In genomic region chr5:173090626-173091025, GRCh38 we compare ENCODE assay signal across 30 cellular contexts. TPM values are rescaled to one million over a fixed set of nuclear protein-coding genes. Genes with fewer than 3 reads are reported as not detected.
DNase-seq lines count a peak whose midpoint lies in the region; ATAC-seq and TF ChIP-seq lines count a peak whose summit lies in the region.
"Had no signal": no experiment of that assay in that cellular context is flagged by ENCODE, and none has a peak within 500 bp of the region (broad histone marks: within the 10 kb centered on the region; RNA-seq: fewer than 3 reads in every experiment).

No MANE protein-coding gene starts in this region.

- H3K27ac Mint-ChIP-seq in activated naive CD4-positive, alpha-beta T cell treated with anti-CD3 and anti-CD28 coated beads, Interleukin-2, amount 50 U/mL, for 72 hours: peak overlapping the region; percentile 16 to 21
- H3K27ac Mint-ChIP-seq in activated naive CD4-positive, alpha-beta T cell treated with anti-CD3 and anti-CD28 coated beads for 36 hours: no peak overlapping the region
- peak overlapping the region; percentile 2 for H3K27ac Mint-ChIP-seq in central memory CD8-positive, alpha-beta T cell (ENCODE audit: low read depth)
- H3K27ac Mint-ChIP-seq in stimulated activated naive B cell treated with anti-CD40 and anti-IgM and Interleukin-4, amounts not matched to agents 10 μg/mL and 1 μg/mL and 100 μg/mL, for 72 hours: peak overlapping the region; percentile 1
- H3K27ac Mint-ChIP-seq: B cell; H9; T-helper 1 cell treated with Interleukin-12 subunit alpha and Interleukin-12 subunit beta and Interleukin-4 antibody, amounts not matched to agents 30 μg/mL and 1 μg/mL, for 36 hours had no signal

- H3K27me3 ChIP-seq in SJCRH30: no peaks in the 10 kb centered on the region
- H3K27me3 ChIP-seq: body of pancreas, gastroesophageal sphincter had no signal

- H2AFZ ChIP-seq in OCI-LY7 (ENCODE audit: low read length): no peak overlapping the region

- no peaks in the 10 kb centered on the region for H3K4me1 ChIP-seq in OCI-LY7 (ENCODE audit: insufficient read depth, low read length, poor library complexity, severe bottlenecking)
- peaks cover 15% of the 10 kb centered on the region for H3K4me1 ChIP-seq in SJCRH30

- no peak overlapping the region for H3K4me2 ChIP-seq in OCI-LY7 (ENCODE audit: low read length)

- no peak overlapping the region for H3K4me3 Mint-ChIP-seq in activated naive CD4-positive, alpha-beta T cell treated with anti-CD3 and anti-CD28 coated beads for 36 hours
- H3K4me3 Mint-ChIP-seq in central memory CD8-positive, alpha-beta T cell: no peak overlapping the region
- no peak overlapping the region for H3K4me3 Mint-ChIP-seq in stimulated activated naive B cell treated with anti-CD40 and anti-IgM and Interleukin-4, amounts not matched to agents 10 μg/mL and 1 μg/mL and 100 μg/mL, for 72 hours
- H3K4me3 Mint-ChIP-seq: B cell; H9; neural crest cell; stimulated activated naive CD8-positive, alpha-beta T cell treated with anti-CD3 and anti-CD28 coated beads, Interleukin-15, amount 100 ng/mL, for 72 hours; T-helper 1 cell treated with Interleukin-12 subunit alpha and Interleukin-12 subunit beta and Interleukin-4 antibody, amounts not matched to agents 30 μg/mL and 1 μg/mL, for 36 hours had no signal

- TSS peak; percentile 67 for BruUV-seq in OCI-LY7 (replicated peaks; lab: Mats Ljungman, UMichigan)

- no peaks in the 10 kb centered on the region for H3K9me3 Mint-ChIP-seq in activated naive CD4-positive, alpha-beta T cell treated with anti-CD3 and anti-CD28 coated beads, Interleukin-2, amount 50 U/mL, for 72 hours
- no peaks in the 10 kb centered on the region for H3K9me3 Mint-ChIP-seq in activated naive CD4-positive, alpha-beta T cell treated with anti-CD3 and anti-CD28 coated beads for 36 hours
- H3K9me3 Mint-ChIP-seq in central memory CD8-positive, alpha-beta T cell: no peaks in the 10 kb centered on the region
- no peaks in the 10 kb centered on the region for H3K9me3 Mint-ChIP-seq in stimulated activated naive B cell treated with anti-CD40 and anti-IgM and Interleukin-4, amounts not matched to agents 10 μg/mL and 1 μg/mL and 100 μg/mL, for 72 hours
- H3K9me3 Mint-ChIP-seq: H9; neural crest cell; stimulated activated naive CD8-positive, alpha-beta T cell treated with anti-CD3 and anti-CD28 coated beads, Interleukin-15, amount 100 ng/mL, for 72 hours; T-helper 1 cell treated with Interleukin-12 subunit alpha and Interleukin-12 subunit beta and Interleukin-4 antibody, amounts not matched to agents 30 μg/mL and 1 μg/mL, for 36 hours had no signal

- no peaks in the 10 kb centered on the region for H3K79me2 ChIP-seq in OCI-LY7 (ENCODE audit: insufficient read depth, low read depth, low read length)

- H4K20me1 ChIP-seq in OCI-LY7 (ENCODE audit: insufficient read depth, low read length): no peaks in the 10 kb centered on the region

- peak in 1 of 2 donors; percentile 12 for DNase-seq in activated naive CD4-positive, alpha-beta T cell treated with anti-CD3 and anti-CD28 coated beads, Interleukin-2, amount 50 U/mL, for 72 hours (ENCODE audit: low spot score in 2 of 2)
- DNase-seq in activated naive CD4-positive, alpha-beta T cell treated with anti-CD3 and anti-CD28 coated beads for 36 hours: no peak
- DNase-seq in OCI-LY7 (ENCODE audit: low spot score) (no peak), SJCRH30 (no peak), hypothalamus (lab: John Stamatoyannopoulos, UW) (no peak)
- no peak for DNase-seq in central memory CD8-positive, alpha-beta T cell (ENCODE audit: low spot score in 2 of 2)
- DNase-seq in stimulated activated naive B cell treated with anti-CD40 and anti-IgM and Interleukin-4, amounts not matched to agents 10 μg/mL and 1 μg/mL and 100 μg/mL, for 72 hours: no peak
- DNase-seq: ACHN; activated gamma-delta T cell; body of pancreas; cerebellar nuclear complex; COR-L47; DMS53; H9; KG1; lower lobe of right lung; MM.1S; mucosa of descending colon; NCI-H1105 treated with DMSO at 0.1 percent for 48 hours; NCI-H187 treated with DMSO at 0.1 percent for 48 hours; NCI-H510A treated with DMSO at 0.1 percent for 48 hours; small intestine; stimulated activated CD4-positive, alpha-beta T cell treated with anti-CD3 and anti-CD28 coated beads, Interleukin-1b, Interleukin-23, amount 100 ng/mL, for 48 hours; stimulated activated naive CD8-positive, alpha-beta T cell treated with anti-CD3 and anti-CD28 coated beads, Interleukin-15, amount 100 ng/mL, for 72 hours had no signal

- POLR2A ChIA-PET in OCI-LY7 (lab: Charles Lee): no interaction called here

- CTCF ChIA-PET in activated naive CD4-positive, alpha-beta T cell treated with anti-CD3 and anti-CD28 coated beads for 36 hours (lab: Charles Lee): interaction anchor here (0.7 kb wide), 1 partner anchor 21 kb away, joined by 3 read pairs; no protein-coding TSS in a partner anchor
- CTCF ChIA-PET in OCI-LY7 (lab: Charles Lee; ENCODE audit: unreplicated experiment): no interaction called here

- H3K36me3 ChIP-seq in OCI-LY7 (ENCODE audit: insufficient read depth, low read length) (no peaks in the 10 kb centered on the region), SJCRH30 (no peaks in the 10 kb centered on the region)

- H3K4me3 ChIP-seq in OCI-LY7 (ENCODE audit: low read depth, low read length, poor library complexity, severe bottlenecking) (no peak overlapping the region), SJCRH30 (no peak overlapping the region)
- H3K4me3 ChIP-seq: body of pancreas, gastroesophageal sphincter, lower lobe of right lung, mucosa of descending colon, SK-N-MC, thoracic aorta had no signal

- no peak for TF ChIP-seq CTCF in OCI-LY7 (conservative IDR thresholded peaks at IDR 0.05; ENCODE audit: low read length)

- ATAC-seq in activated naive CD4-positive, alpha-beta T cell treated with anti-CD3 and anti-CD28 coated beads, Interleukin-2, amount 50 U/mL, for 72 hours: peak; percentile 52 to 92
- ATAC-seq in central memory CD8-positive, alpha-beta T cell (replicated peaks; ENCODE audit: extremely low read depth, poor library complexity, severe bottlenecking): no peak
- ATAC-seq in stimulated activated naive B cell treated with anti-CD40 and anti-IgM and Interleukin-4, amounts not matched to agents 10 μg/mL and 1 μg/mL and 100 μg/mL, for 72 hours (replicated peaks): no peak
- ATAC-seq: body of pancreas; gastroesophageal sphincter; lower lobe of right lung; mucosa of descending colon; stimulated activated naive CD8-positive, alpha-beta T cell treated with anti-CD3 and anti-CD28 coated beads, Interleukin-15, amount 100 ng/mL, for 72 hours had no signal

- H3K9me2 ChIP-seq in OCI-LY7 (ENCODE audit: insufficient read depth, low read length): no peaks in the 10 kb centered on the region

- H3K9me3 ChIP-seq in OCI-LY7 (ENCODE audit: low read length): no peaks in the 10 kb centered on the region
- no peaks in the 10 kb centered on the region for H3K9me3 ChIP-seq in SJCRH30 (replicated peaks)
- H3K9me3 ChIP-seq: body of pancreas, gastroesophageal sphincter, lower lobe of right lung, mucosa of descending colon, thoracic aorta had no signal

- H3K4me1 Mint-ChIP-seq in activated naive CD4-positive, alpha-beta T cell treated with anti-CD3 and anti-CD28 coated beads for 36 hours (ENCODE audit: low read depth): peaks cover 33% of the 10 kb centered on the region
- H3K4me1 Mint-ChIP-seq in central memory CD8-positive, alpha-beta T cell: peaks cover 28% of the 10 kb centered on the region
- H3K4me1 Mint-ChIP-seq in stimulated activated naive B cell treated with anti-CD40 and anti-IgM and Interleukin-4, amounts not matched to agents 10 μg/mL and 1 μg/mL and 100 μg/mL, for 72 hours: peaks cover 12 to 19% of the 10 kb centered on the region in 2 donors
- H3K4me1 Mint-ChIP-seq: H9, neural crest cell had no signal

- H3K27me3 Mint-ChIP-seq in activated naive CD4-positive, alpha-beta T cell treated with anti-CD3 and anti-CD28 coated beads for 36 hours (ENCODE audit: low read depth): no peaks in the 10 kb centered on the region
- H3K27me3 Mint-ChIP-seq in central memory CD8-positive, alpha-beta T cell: no peaks in the 10 kb centered on the region
- H3K27me3 Mint-ChIP-seq in stimulated activated naive B cell treated with anti-CD40 and anti-IgM and Interleukin-4, amounts not matched to agents 10 μg/mL and 1 μg/mL and 100 μg/mL, for 72 hours: no peaks in the 10 kb centered on the region
- H3K27me3 Mint-ChIP-seq: B cell; stimulated activated naive CD8-positive, alpha-beta T cell treated with anti-CD3 and anti-CD28 coated beads, Interleukin-15, amount 100 ng/mL, for 72 hours had no signal

- H3K27ac ChIP-seq in OCI-LY7 (ENCODE audit: low read depth, low read length, poor library complexity, severe bottlenecking) (no peak overlapping the region), SJCRH30 (no peak overlapping the region)
- H3K27ac ChIP-seq: body of pancreas, gastroesophageal sphincter, lower lobe of right lung, SK-N-MC, thoracic aorta had no signal

- intact Hi-C loops in activated naive CD4-positive, alpha-beta T cell treated with anti-CD3 and anti-CD28 coated beads for 36 hours (cut with micrococcal nuclease): no loop called here
- intact Hi-C loops in OCI-LY7 (cut with micrococcal nuclease; ENCODE audit: unreplicated experiment): no loop called here

- peaks cover 3 to 4% of the 10 kb centered on the region in 2 donors for H3K36me3 Mint-ChIP-seq in activated naive CD4-positive, alpha-beta T cell treated with anti-CD3 and anti-CD28 coated beads, Interleukin-2, amount 50 U/mL, for 72 hours
- H3K36me3 Mint-ChIP-seq in activated naive CD4-positive, alpha-beta T cell treated with anti-CD3 and anti-CD28 coated beads for 36 hours (ENCODE audit: low read depth): peaks cover 14% of the 10 kb centered on the region
- H3K36me3 Mint-ChIP-seq in central memory CD8-positive, alpha-beta T cell (ENCODE audit: insufficient read depth): peaks cover 53% of the 10 kb centered on the region
- peaks cover 14 to 22% of the 10 kb centered on the region in 2 donors for H3K36me3 Mint-ChIP-seq in stimulated activated naive B cell treated with anti-CD40 and anti-IgM and Interleukin-4, amounts not matched to agents 10 μg/mL and 1 μg/mL and 100 μg/mL, for 72 hours

RNA-seq across cellular contexts. Expression of gene CREBRF, which starts 34.5 kb away (rescaled TPM):
- total RNA-seq in activated naive CD4-positive, alpha-beta T cell treated with anti-CD3 and anti-CD28 coated beads, Interleukin-2, amount 50 U/mL, for 72 hours: 10 to 100 TPM; 12.7 to 39.6 TPM
- 10 to 100 TPM; 17.0 to 18.3 TPM for total RNA-seq in activated naive CD4-positive, alpha-beta T cell treated with anti-CD3 and anti-CD28 coated beads for 36 hours
- total RNA-seq in OCI-LY7 (2014; rRNA removed; shearing (Covaris generic)): 12.5 and 17.4 TPM in 2 replicates
- 12.1 and 14.5 TPM in 2 replicates for total RNA-seq in OCI-LY7 (2022)
- total RNA-seq in SJCRH30 (2014; rRNA removed; shearing (Covaris generic)): 3.1 and 4.5 TPM in 2 replicates

RNA-seq across cellular contexts. Expression of gene BNIP1, which starts 53.7 kb away (rescaled TPM):
- total RNA-seq in activated naive CD4-positive, alpha-beta T cell treated with anti-CD3 and anti-CD28 coated beads, Interleukin-2, amount 50 U/mL, for 72 hours: 10 to 100 TPM; 19.1 to 31.4 TPM
- 10 to 100 TPM; 29.4 to 30.4 TPM for total RNA-seq in activated naive CD4-positive, alpha-beta T cell treated with anti-CD3 and anti-CD28 coated beads for 36 hours
- total RNA-seq in OCI-LY7 (2014; rRNA removed; shearing (Covaris generic)): 15.2 and 23.1 TPM in 2 replicates
- 16.8 and 17.9 TPM in 2 replicates for total RNA-seq in OCI-LY7 (2022)
- 18.9 and 22.2 TPM in 2 replicates for total RNA-seq in SJCRH30 (2014; rRNA removed; shearing (Covaris generic))

Comparison
In these comparisons a context has a peak if more than half of its experiments do, and no peak if none do; other contexts are left out.
1. ATAC-seq: peak in activated naive CD4-positive, alpha-beta T cell treated with anti-CD3 and anti-CD28 coated beads, Interleukin-2, amount 50 U/mL, for 72 hours (2 of 2); none in central memory CD8-positive, alpha-beta T cell (single experiment) and stimulated activated naive B cell treated with anti-CD40 and anti-IgM and Interleukin-4, amounts not matched to agents 10 μg/mL and 1 μg/mL and 100 μg/mL, for 72 hours (0 of 2).